8 cellular contexts compared by ENCODE assay signal in genomic region chr19:3471954-3472655, GRCh38. TPM values are rescaled to one million over a fixed set of nuclear protein-coding genes. Genes with fewer than 3 reads are reported as not detected.
DNase-seq lines count a peak whose midpoint lies in the region; ATAC-seq lines count a peak whose summit lies in the region.

No MANE protein-coding gene starts in this region.

- intact Hi-C loops in Right ventricle myocardium inferior (cut with DNase I) (loop anchor here (1.0 to 2.0 kb wide), 2 partner anchors 145 to 167 kb away; no protein-coding TSS in a partner anchor), cardiac septum (cut with DNase I) (loop anchor here (1.0 to 5.0 kb wide), 2 partner anchors 40 to 145 kb away; no protein-coding TSS in a partner anchor), Right ventricle myocardium superior (cut with DNase I) (loop anchor here (5.0 kb wide), 2 partner anchors 145 to 170 kb away; no protein-coding TSS in a partner anchor)

- ATAC-seq in Right ventricle myocardium inferior (peak; percentile 62), Right ventricle myocardium superior (ENCODE audit: poor library complexity) (peak; percentile 69), GM18907 (IDR thresholded peaks at IDR 0.05; ENCODE audit: unreplicated experiment) (no peak), HG02970 (IDR thresholded peaks at IDR 0.05; ENCODE audit: low FRiP score, unreplicated experiment) (no peak), HG03280 (IDR thresholded peaks at IDR 0.05; ENCODE audit: unreplicated experiment) (no peak)

- DNase-seq in Right ventricle myocardium inferior (ENCODE audit: missing footprints) (no peak), cardiac septum (ENCODE audit: low spot score) (no peak), activated T-cell treated with anti-CD3 and anti-CD28 coated beads for 24 hours (ENCODE audit: low read depth) (peak; percentile 26), Right ventricle myocardium superior (no peak)
- DNase-seq in stimulated activated CD4-positive, alpha-beta T cell treated with anti-CD3 and anti-CD28 coated beads, Interleukin-12 subunit alpha, Interleukin-12 subunit beta, amount 100 ng/mL, for 48 hours (ENCODE audit: low read depth in 2 of 3, low spot score in 1 of 3) = peak in 2 of 3 donors; percentile 30 to 45

RNA-seq across cellular contexts. Expression of gene SMIM24, which starts 8.2 kb away (rescaled TPM):
- not detected for total RNA-seq in Right ventricle myocardium inferior
- not detected for total RNA-seq in cardiac septum
- total RNA-seq in Right ventricle myocardium superior = not detected

RNA-seq across cellular contexts. Expression of gene SMIM44, which starts 11.1 kb away (rescaled TPM):
- total RNA-seq in Right ventricle myocardium inferior (not detected), cardiac septum (not detected), Right ventricle myocardium superior (not detected)

RNA-seq across cellular contexts. Expression of gene DOHH, which starts 28.4 kb away (rescaled TPM):
- total RNA-seq in Right ventricle myocardium inferior = 11.1 TPM
- 11.1 TPM for total RNA-seq in cardiac septum
- total RNA-seq in Right ventricle myocardium superior = 10.5 TPM

RNA-seq across cellular contexts. Expression of gene FZR1, which starts 34.0 kb away (rescaled TPM):
- total RNA-seq in Right ventricle myocardium inferior (19.4 TPM), cardiac septum (23.8 TPM), Right ventricle myocardium superior (19.0 TPM)

Comparison
In these comparisons a context has a peak if more than half of its experiments do, and no peak if none do; other contexts are left out.
1. ATAC-seq: peak in Right ventricle myocardium inferior (single experiment) and Right ventricle myocardium superior (single experiment); none in GM18907 (single experiment), HG02970 (single experiment) and HG03280 (single experiment).
2. DNase-seq: peak in activated T-cell treated with anti-CD3 and anti-CD28 coated beads for 24 hours (single experiment) and stimulated activated CD4-positive, alpha-beta T cell treated with anti-CD3 and anti-CD28 coated beads, Interleukin-12 subunit alpha, Interleukin-12 subunit beta, amount 100 ng/mL, for 48 hours (2 of 3); none in Right ventricle myocardium inferior (single experiment), cardiac septum (single experiment) and Right ventricle myocardium superior (single experiment).